ENCODE assay signal across 18 cellular contexts in genomic region chr3:130741946-130742610, GRCh38. TPM values are rescaled to one million over a fixed set of nuclear protein-coding genes. Genes with fewer than 3 reads are reported as not detected.
DNase-seq lines count a peak whose midpoint lies in the region; ATAC-seq, FAIRE-seq and TF ChIP-seq lines count a peak whose summit lies in the region.
"Had no signal": no experiment of that assay in that cellular context is flagged by ENCODE, and none has a peak within 500 bp of the region (broad histone marks: within the 10 kb centered on the region; RNA-seq: fewer than 3 reads in every experiment).

No MANE protein-coding gene starts in this region.

- H3K36me3 Mint-ChIP-seq in CD4-positive, alpha-beta memory T cell: peaks cover 42 to 48% of the 10 kb centered on the region in 2 donors
- H3K36me3 Mint-ChIP-seq in endodermal cell (ENCODE audit: low read depth): peaks cover 53% of the 10 kb centered on the region

- ATAC-seq in A549: no peak
- ATAC-seq: heart right ventricle had no signal

- H3K27ac ChIP-seq in A549 (no peak overlapping the region), OCI-LY7 (ENCODE audit: low read depth, low read length, poor library complexity, severe bottlenecking) (no peak overlapping the region), endodermal cell (ENCODE audit: low read depth, low read length) (no peak overlapping the region)
- no peak overlapping the region for H3K27ac ChIP-seq in CD4-positive, alpha-beta memory T cell (ENCODE audit: low read depth, low read length)
- H3K27ac ChIP-seq: heart right ventricle, left ventricle myocardium inferior had no signal

- H3K4me2 ChIP-seq in A549 (no peak overlapping the region), OCI-LY7 (ENCODE audit: low read length) (peak overlapping the region; percentile 58)
- H3K4me2 ChIP-seq: SK-N-SH had no signal

- BruUV-seq in OCI-LY7 (replicated peaks; lab: Mats Ljungman, UMichigan): no TSS peak

- H3K4me1 ChIP-seq in A549: peaks cover 21% of the 10 kb centered on the region; the same call in 2 of the 3 replicates
- H3K4me1 ChIP-seq in CD4-positive, alpha-beta memory T cell (ENCODE audit: insufficient read depth, low read length): peaks cover 63% of the 10 kb centered on the region
- peaks cover 37% of the 10 kb centered on the region for H3K4me1 ChIP-seq in OCI-LY7 (ENCODE audit: insufficient read depth, low read length, poor library complexity, severe bottlenecking)
- H3K4me1 ChIP-seq in endodermal cell (ENCODE audit: control insufficient read depth, insufficient read depth, low read length): no peaks in the 10 kb centered on the region
- H3K4me1 ChIP-seq: Caco-2 had no signal

- peak overlapping the region in 2 of 7 donors; percentile 1 to 6 for H3K27ac Mint-ChIP-seq in CD4-positive, alpha-beta memory T cell
- no peak overlapping the region for H3K27ac Mint-ChIP-seq in endodermal cell

- H2AFZ ChIP-seq in OCI-LY7 (ENCODE audit: low read length): no peak overlapping the region

- H3K4me3 ChIP-seq in A549 (no peak overlapping the region), OCI-LY7 (ENCODE audit: low read depth, low read length, poor library complexity, severe bottlenecking) (no peak overlapping the region), endodermal cell (ENCODE audit: low read length) (peak overlapping the region; percentile 28)
- H3K4me3 ChIP-seq in CD4-positive, alpha-beta memory T cell (ENCODE audit: low read length in 2 of 2): no peak overlapping the region
- H3K4me3 ChIP-seq: heart right ventricle, left ventricle myocardium inferior had no signal

- H3K9me2 ChIP-seq in OCI-LY7 (ENCODE audit: insufficient read depth, low read length): no peaks in the 10 kb centered on the region
- H3K9me2 ChIP-seq: SK-N-SH had no signal

- CTCF ChIA-PET in A549 (lab: Yijun Ruan, JAX) (no interaction called here), OCI-LY7 (lab: Charles Lee; ENCODE audit: unreplicated experiment) (no interaction called here)
- CTCF ChIA-PET in CD4-positive, alpha-beta memory T cell (lab: Charles Lee; ENCODE audit: partially characterized antibody): interaction anchor here (1.2 to 1.5 kb wide), 2 partner anchors 18 to 152 kb away, joined by 4 read pairs; partner anchors contain the start of gene ATP2C1

- no peak for DNase-seq in A549 (ENCODE audit: low read depth in 1 of 2, low spot score in 1 of 2)
- DNase-seq in CD4-positive, alpha-beta memory T cell: no peak
- DNase-seq in OCI-LY7 (ENCODE audit: low spot score): no peak
- DNase-seq in endodermal cell: no peak
- no peak for DNase-seq in GDM1 (lab: John Stamatoyannopoulos, UW)
- no peak for DNase-seq in NOMO-1 (lab: John Stamatoyannopoulos, UW; ENCODE audit: unreplicated experiment in 2 of 2)
- DNase-seq in GM12891 (ENCODE audit: insufficient read length, low spot score): no peak
- DNase-seq in putamen (ENCODE audit: low spot score): no peak
- DNase-seq: activated CD4-positive, alpha-beta T cell treated with anti-CD3 and anti-CD28 coated beads for 4 hours; activated gamma-delta T cell; Caco-2; EL; heart right ventricle; left ventricle myocardium inferior; NCI-H1417; NCI-H345; nucleus accumbens; SK-N-SH had no signal

- TF ChIP-seq POLR2A in A549 (IDR thresholded peaks at IDR 0.05; ENCODE audit: low read length) (no peak), GM12891 (IDR thresholded peaks at IDR 0.05; ENCODE audit: low read depth, low read length) (no peak)

- peaks cover 77% of the 10 kb centered on the region for H3K79me2 ChIP-seq in OCI-LY7 (ENCODE audit: insufficient read depth, low read depth, low read length)

- FAIRE-seq in A549 (lab: Jason Lieb, UNC) (no peak), GM12891 (lab: Jason Lieb, UNC) (no peak)

- H3K27me3 Mint-ChIP-seq in CD4-positive, alpha-beta memory T cell: peaks cover 0 to 3% of the 10 kb centered on the region in 2 donors
- no peaks in the 10 kb centered on the region for H3K27me3 Mint-ChIP-seq in endodermal cell (ENCODE audit: insufficient read depth)

- peak overlapping the region in 5 of 8 donors; percentile 12 to 52 (median 36) for H3K4me3 Mint-ChIP-seq in CD4-positive, alpha-beta memory T cell
- H3K4me3 Mint-ChIP-seq in endodermal cell: peak overlapping the region; percentile 14

- H3K36me3 ChIP-seq in CD4-positive, alpha-beta memory T cell (ENCODE audit: insufficient read depth, low read length): peaks cover 7% of the 10 kb centered on the region
- H3K36me3 ChIP-seq in OCI-LY7 (ENCODE audit: insufficient read depth, low read length): peaks cover 71% of the 10 kb centered on the region
- H3K36me3 ChIP-seq in endodermal cell (ENCODE audit: control insufficient read depth, insufficient read depth, low read length): peaks cover 44% of the 10 kb centered on the region

- H3K4me1 Mint-ChIP-seq in CD4-positive, alpha-beta memory T cell: peaks cover 51 to 89% (median 68%) of the 10 kb centered on the region in 4 donors
- peaks cover 23% of the 10 kb centered on the region for H3K4me1 Mint-ChIP-seq in endodermal cell

- intact Hi-C loops in CD4-positive, alpha-beta memory T cell (cut with micrococcal nuclease): loop anchor here (10.0 kb wide), 1 partner anchor 567 kb away; no protein-coding TSS in a partner anchor
- intact Hi-C loops in OCI-LY7 (cut with micrococcal nuclease; ENCODE audit: unreplicated experiment): no loop called here

- TF ChIP-seq CTCF in A549 (IDR thresholded peaks at IDR 0.05) (no peak), OCI-LY7 (conservative IDR thresholded peaks at IDR 0.05; ENCODE audit: low read length) (no peak), endodermal cell (conservative IDR thresholded peaks at IDR 0.05) (no peak)

- 85% methylated on average over 6 of the region's 6 CpGs for WGBS in A549 (ENCODE audit: missing lambda C conversion rate)
- WGBS in endodermal cell (ENCODE audit: insufficient coverage in 1 of 2, insufficient read length in 1 of 2), 2 experiments: 93 to 100% methylated on average over 3 to 6 of the region's 6 CpGs

- H3K9me3 ChIP-seq in A549: no peaks in the 10 kb centered on the region
- no peaks in the 10 kb centered on the region for H3K9me3 ChIP-seq in CD4-positive, alpha-beta memory T cell (ENCODE audit: control insufficient read depth in 1 of 2, low read length in 2 of 2)
- peaks cover 10% of the 10 kb centered on the region; the same call in 1 of the 2 replicates for H3K9me3 ChIP-seq in OCI-LY7 (ENCODE audit: low read length)
- peaks cover 12% of the 10 kb centered on the region for H3K9me3 ChIP-seq in endodermal cell (ENCODE audit: control insufficient read depth, low read length)
- H3K9me3 ChIP-seq: Caco-2, heart right ventricle, left ventricle myocardium inferior, SK-N-SH had no signal

- no peak for TF ChIP-seq RAD21 in A549 (conservative IDR thresholded peaks at IDR 0.05 in 1 of 2, IDR thresholded peaks at IDR 0.05 in 1 of 2)

- POLR2A ChIA-PET in A549 (lab: Yijun Ruan, JAX) (no interaction called here), OCI-LY7 (lab: Charles Lee) (interaction anchor here (0.8 to 2.0 kb wide), 3 partner anchors 10 to 152 kb away, joined by 4 to 8 read pairs (median 5); partner anchors contain the start of gene ATP2C1)
- POLR2A ChIA-PET in CD4-positive, alpha-beta memory T cell (lab: Charles Lee; ENCODE audit: partially characterized antibody): no interaction called here

- H4K20me1 ChIP-seq in OCI-LY7 (ENCODE audit: insufficient read depth, low read length): no peaks in the 10 kb centered on the region; the same call in 1 of the 2 replicates

- H3K9ac ChIP-seq in endodermal cell (ENCODE audit: extremely low read depth, low read length, poor library complexity, severe bottlenecking): no peak overlapping the region
- H3K9ac ChIP-seq: SK-N-SH had no signal

- H3K27me3 ChIP-seq in CD4-positive, alpha-beta memory T cell (ENCODE audit: insufficient read depth, low read length): no peaks in the 10 kb centered on the region
- no peaks in the 10 kb centered on the region for H3K27me3 ChIP-seq in endodermal cell (ENCODE audit: control insufficient read depth, insufficient read depth, low read length, poor library complexity, severe bottlenecking)
- H3K27me3 ChIP-seq: heart right ventricle had no signal

- TF ChIP-seq EP300 in A549 (IDR thresholded peaks at IDR 0.05): no peak

- H3K9me3 Mint-ChIP-seq in CD4-positive, alpha-beta memory T cell: peaks cover 0 to 2% (median 0%) of the 10 kb centered on the region in 8 donors
- peaks cover 3% of the 10 kb centered on the region for H3K9me3 Mint-ChIP-seq in endodermal cell

TF ChIP-seq in A549, 52 proteins besides CTCF, POLR2A, EP300 and RAD21 (continues in another document):
- TF ChIP-seq BHLHE40 (IDR thresholded peaks at IDR 0.05; ENCODE audit: low read depth, low read length): no peak

TF ChIP-seq in GM12891, 5 proteins besides CTCF, POLR2A, EP300 and RAD21:
- no peak for TF ChIP-seq POU2F2 (IDR thresholded peaks at IDR 0.05; ENCODE audit: low read depth, low read length)
- TF ChIP-seq SPI1 (IDR thresholded peaks at IDR 0.05; ENCODE audit: low read depth, low read length): no peak
- no peak for TF ChIP-seq PAX5 (IDR thresholded peaks at IDR 0.05; ENCODE audit: insufficient read depth, low read length, severe bottlenecking)
- TF ChIP-seq POLR2AphosphoS5 (IDR thresholded peaks at IDR 0.05; ENCODE audit: low read depth, low read length): no peak
- TF ChIP-seq TAF1 (IDR thresholded peaks at IDR 0.05; ENCODE audit: low read depth, low read length): no peak

RNA-seq across cellular contexts. Expression of gene PIK3R4, which starts 4.6 kb away (rescaled TPM):
- 27.8 and 35.6 TPM in 2 replicates for polyA plus RNA-seq in A549 (2011; rRNA removed)
- polyA plus RNA-seq in A549 (2012; cell fraction: cytosol; rRNA removed): 15.7 and 16.5 TPM in 2 replicates
- polyA plus RNA-seq in A549 (2012; cell fraction: nucleus; rRNA removed): 38.5 and 45.2 TPM in 2 replicates
- polyA plus RNA-seq in A549 (2017; fragmentation: RNase III; extraction: RNeasy Plus Mini Kit Qiagen cat#74134 plus additional on column Dnase treatment): 17.0 to 18.2 TPM (median 17.6 TPM) in 3 replicates
- polyA minus RNA-seq in A549 (2011; rRNA and poly(A)+ RNA removed): 77.0 and 77.3 TPM in 2 replicates
- total RNA-seq in CD4-positive, alpha-beta memory T cell: 10 to 100 TPM; 29.1 to 33.2 TPM
- 10 to 100 TPM; 18.7 to 32.9 TPM for polyA plus RNA-seq in CD4-positive, alpha-beta memory T cell
- 25.0 and 30.3 TPM in 2 replicates for total RNA-seq in OCI-LY7 (2014; rRNA removed; shearing (Covaris generic))
- 26.5 and 28.7 TPM in 2 replicates for total RNA-seq in OCI-LY7 (2022)
- total RNA-seq in endodermal cell: 10 to 100 TPM; 40.3 to 41.2 TPM
- polyA plus RNA-seq in endodermal cell (2013, experiment 1 of 2): 28.8 TPM
- 32.7 TPM for polyA plus RNA-seq in endodermal cell (2013, experiment 2 of 2)
- polyA plus RNA-seq in GM12891 (2012; ENCODE audit: low read depth, missing spikeins): 9.4 TPM
